1 cellular context compared by ENCODE assay signal in genomic region chr12:26841085-26841484, GRCh38.
TF ChIP-seq lines count a peak whose summit lies in the region.

No MANE protein-coding gene starts in this region.

TF ChIP-seq in K562, 482 proteins besides CTCF, POLR2A, EP300 and RAD21:
- TF ChIP-seq EZH2 (IDR thresholded peaks at IDR 0.05; ENCODE audit: borderline replicate concordance, low read depth, low read length) (no peak), PHF21A (IDR thresholded peaks at IDR 0.05; ENCODE audit: borderline replicate concordance, low read depth) (no peak), STAT5B (CRISPR knock-in tag; IDR thresholded peaks at IDR 0.05) (no peak), PKNOX1 (IDR thresholded peaks at IDR 0.05) (peak; percentile 25; the same call in 1 of the 2 replicates)
